In genomic region chr20:36836591-36837329, GRCh38 we compare ENCODE assay signal across 8 cellular contexts. TPM values are rescaled to one million over a fixed set of nuclear protein-coding genes. Genes with fewer than 3 reads are reported as not detected.
DNase-seq lines count a peak whose midpoint lies in the region; ATAC-seq and TF ChIP-seq lines count a peak whose summit lies in the region.

No MANE protein-coding gene starts in this region.

- H3K27ac ChIP-seq in SJSA1 (peak overlapping the region; percentile 23; the same call in 1 of the 2 replicates), brain microvascular endothelial cell (no peak overlapping the region), layer of hippocampus (ENCODE audit: low read depth, low read length) (peak overlapping the region; percentile 68)

- peak; percentile 74 for TF ChIP-seq CTCF in brain microvascular endothelial cell (IDR thresholded peaks at IDR 0.05; ENCODE audit: low read depth, low read length, missing control alignments)

- in situ Hi-C loops in brain microvascular endothelial cell (cut with HindIII; ENCODE audit: low pct_ligation_motif_present, low sequenced_read_pairs): no loop called here

- no peaks in the 10 kb centered on the region for H3K9me3 ChIP-seq in SJSA1 (replicated peaks)

- DNase-seq in GDM1 (lab: John Stamatoyannopoulos, UW): peak; percentile 68
- peak; percentile 16 for DNase-seq in KG1 (lab: John Stamatoyannopoulos, UW)
- DNase-seq in SJSA1 (ENCODE audit: low read depth in 1 of 2, low spot score in 2 of 2): peak; percentile 34 to 78
- DNase-seq in brain microvascular endothelial cell: peak; percentile 67
- DNase-seq in stimulated activated naive CD8-positive, alpha-beta T cell treated with anti-CD3 and anti-CD28 coated beads, Interleukin-15, Interleukin-2, amounts not matched to agents 100 U/mL and 50 U/mL, for 24 hours: peak; percentile 81
- DNase-seq in superior temporal gyrus (ENCODE audit: extremely low spot score): no peak

- H3K4me3 ChIP-seq in SJSA1 (no peak overlapping the region), brain microvascular endothelial cell (ENCODE audit: low read depth, low read length) (no peak overlapping the region)

- ATAC-seq in stimulated activated naive CD8-positive, alpha-beta T cell treated with anti-CD3 and anti-CD28 coated beads, Interleukin-15, Interleukin-2, amounts not matched to agents 100 U/mL and 50 U/mL, for 24 hours: no peak
- ATAC-seq in GM21423 (IDR thresholded peaks at IDR 0.05; ENCODE audit: unreplicated experiment): no peak

- H3K27me3 ChIP-seq in SJSA1 (replicated peaks) (no peaks in the 10 kb centered on the region), brain microvascular endothelial cell (replicated peaks) (no peaks in the 10 kb centered on the region), layer of hippocampus (ENCODE audit: control insufficient read depth, insufficient read depth, low read length) (no peaks in the 10 kb centered on the region)

- H3K36me3 ChIP-seq in SJSA1 (peaks cover 60% of the 10 kb centered on the region), brain microvascular endothelial cell (replicated peaks) (no peaks in the 10 kb centered on the region)

- peaks cover 56% of the 10 kb centered on the region for H3K4me1 ChIP-seq in SJSA1 (replicated peaks)

RNA-seq across cellular contexts. Expression of gene TLDC2, which starts 39.2 kb away (rescaled TPM):
- total RNA-seq in SJSA1 (2014; rRNA removed; shearing (Covaris generic)): not detected in 2 replicates
